ENCODE assay signal across 8 cellular contexts in the genomic region with DNA sequence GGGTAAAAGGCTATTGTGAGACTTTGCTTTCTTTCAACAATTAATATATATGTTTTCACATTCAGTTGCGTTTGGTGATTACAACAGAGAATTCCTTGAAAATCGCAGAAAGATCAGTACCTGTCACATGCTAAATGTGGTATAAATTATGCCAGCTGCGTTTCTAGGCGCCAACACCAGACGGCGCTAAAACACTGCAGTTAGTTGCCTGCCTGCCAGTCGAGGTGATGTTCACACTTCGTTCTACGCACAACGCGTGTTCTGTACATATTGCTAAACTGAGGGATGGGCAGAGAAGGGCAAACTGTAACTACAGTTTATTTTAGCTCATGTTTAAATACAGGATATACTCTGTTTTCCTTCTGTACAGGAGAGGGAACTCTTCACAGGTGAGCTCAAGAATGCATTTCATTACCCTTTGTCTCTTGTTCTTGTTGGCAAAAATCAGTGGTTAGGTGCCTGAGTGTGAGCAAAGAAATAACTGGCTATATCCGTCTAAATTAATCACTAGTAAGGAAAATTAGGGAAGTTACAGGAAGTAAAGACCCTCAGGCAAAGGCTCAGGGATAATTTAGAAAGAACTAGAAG.
A peak's percentile ranks its signal among the peaks of the same experiment; 100 is the strongest.
DNase-seq lines count a peak whose midpoint lies in the region; ATAC-seq lines count a peak whose summit lies in the region.

No MANE protein-coding gene starts in this region.

- peak; percentile 74 for ATAC-seq in GM21526 (IDR thresholded peaks at IDR 0.05; ENCODE audit: low FRiP score, unreplicated experiment)

- DNase-seq in DMS153 treated with DMSO at 0.1 percent for 48 hours (lab: John Stamatoyannopoulos, UW; ENCODE audit: unreplicated experiment) (peak; percentile 38), NCI-H2029 (lab: John Stamatoyannopoulos, UW) (peak; percentile 17), anterior cingulate cortex (lab: John Stamatoyannopoulos, UW) (peak in 50 of 58 donors; percentile 0 to 72 (median 17)), iPS DF 19.7 (ENCODE audit: low read depth, low spot score) (peak; percentile 9), mesenteric fat pad (ENCODE audit: low spot score) (no peak), RKO (ENCODE audit: low spot score) (no peak)
- peak; percentile 51 for DNase-seq in stimulated activated CD4-positive, alpha-beta T cell treated with anti-CD3 and anti-CD28 coated beads, Interleukin-15, amount 100 ng/mL, for 24 hours

Comparison
In these comparisons a context has a peak if more than half of its experiments do, and no peak if none do; other contexts are left out.
1. DNase-seq: peak in DMS153 treated with DMSO at 0.1 percent for 48 hours (single experiment), NCI-H2029 (single experiment), anterior cingulate cortex (50 of 58), iPS DF 19.7 (single experiment) and stimulated activated CD4-positive, alpha-beta T cell treated with anti-CD3 and anti-CD28 coated beads, Interleukin-15, amount 100 ng/mL, for 24 hours (single experiment); none in mesenteric fat pad (single experiment) and RKO (single experiment).